ENCODE assay signal across 23 cellular contexts in the genomic region with DNA sequence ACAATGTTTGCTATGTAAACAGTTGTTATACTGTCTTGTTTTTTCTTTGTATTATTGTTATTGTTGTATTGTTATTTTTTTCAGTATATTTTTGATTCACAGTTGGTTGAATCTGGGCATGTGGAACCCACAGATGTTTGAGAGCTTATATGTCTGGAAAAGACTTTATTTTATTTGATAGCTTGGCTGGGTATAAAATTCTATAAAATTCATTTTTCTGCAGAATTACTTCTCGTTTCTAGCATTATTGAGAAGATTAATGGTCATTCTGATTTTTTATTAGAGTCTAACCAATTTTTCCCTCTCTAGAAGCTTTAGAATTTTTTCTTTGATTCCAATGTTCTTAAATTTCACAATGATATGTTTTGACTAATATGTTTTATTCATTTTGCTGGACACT.
"Had no signal": no experiment of that assay in that cellular context is flagged by ENCODE, and none has a peak within 500 bp of the region (broad histone marks: within the 10 kb centered on the region; RNA-seq: fewer than 3 reads in every experiment).

No MANE protein-coding gene starts in this region.

- H3K36me3 ChIP-seq: esophagus muscularis mucosa, heart left ventricle, left lung, lower lobe of right lung had no signal

- H3K4me3 ChIP-seq: coronary artery, dorsolateral prefrontal cortex, esophagus muscularis mucosa, gastroesophageal sphincter, heart left ventricle, hepatocyte, left lung, lower lobe of right lung, mucosa of descending colon had no signal

- H3K27ac ChIP-seq: coronary artery, dorsolateral prefrontal cortex, esophagus muscularis mucosa, foreskin keratinocyte, gastroesophageal sphincter, heart left ventricle, hepatocyte, left lung, lower lobe of right lung had no signal

- H3K4me2 ChIP-seq: hepatocyte had no signal

- H3K4me1 ChIP-seq: esophagus muscularis mucosa, foreskin keratinocyte, gastroesophageal sphincter, left lung, lower lobe of right lung had no signal

- ATAC-seq: foreskin keratinocyte, gastroesophageal sphincter, heart left ventricle, left cardiac atrium, left lung, left ventricle myocardium superior, lower lobe of right lung, mucosa of descending colon had no signal

- FAIRE-seq: colon, endothelial cell of umbilical vein, frontal cortex, keratinocyte had no signal

- H3K27me3 ChIP-seq: dorsolateral prefrontal cortex, esophagus muscularis mucosa, foreskin keratinocyte, gastroesophageal sphincter, heart left ventricle, hepatocyte, left lung had no signal

- H2AFZ ChIP-seq: hepatocyte had no signal

- DNase-seq: dermis blood vessel endothelial cell; dorsolateral prefrontal cortex; effector CD4-positive, alpha-beta T cell; effector memory CD4-positive, alpha-beta T cell; foreskin keratinocyte; heart left ventricle; hypothalamus; immature natural killer cell; left cardiac atrium; left lung; left ventricle myocardium superior; lower lobe of right lung; mesenchymal stem cell; mucosa of descending colon; naive B cell had no signal

- H3K79me2 ChIP-seq: hepatocyte had no signal
